ENCODE assay signal across 8 cellular contexts in genomic region chr1:151613275-151613867, GRCh38. TPM values are rescaled to one million over a fixed set of nuclear protein-coding genes. Genes with fewer than 3 reads are reported as not detected.
A peak's percentile ranks its signal among the peaks of the same experiment; 100 is the strongest.
DNase-seq lines count a peak whose midpoint lies in the region; ATAC-seq and TF ChIP-seq lines count a peak whose summit lies in the region.

No MANE protein-coding gene starts in this region.

- H3K9ac ChIP-seq in HCT116 (ENCODE audit: low read length) (peak overlapping the region; percentile 80), skeletal muscle tissue (ENCODE audit: low read depth in 1 of 3, low read length in 3 of 3) (peak overlapping the region; percentile 78 to 88 (median 86))

- H4K20me1 ChIP-seq in HCT116 (ENCODE audit: insufficient read depth) = no peaks in the 10 kb centered on the region

- H3K27me3 Mint-ChIP-seq in T-cell (peaks cover 0 to 1% of the 10 kb centered on the region in 2 donors), glutamatergic neuron (ENCODE audit: unreplicated experiment) (peaks cover 8% of the 10 kb centered on the region)

- H3K27ac ChIP-seq in HCT116 (ENCODE audit: low read depth, low read length) = no peak overlapping the region
- no peak overlapping the region for H3K27ac ChIP-seq in skeletal muscle tissue (ENCODE audit: low read depth, low read length)

- H3K4me3 ChIP-seq in HCT116 (replicated peaks in 1 of 2; ENCODE audit: low read depth in 1 of 2, low read length in 2 of 2) = peak overlapping the region; percentile 76 to 79
- H3K4me3 ChIP-seq in skeletal muscle tissue (ENCODE audit: low read length in 3 of 3) = peak overlapping the region; percentile 84 to 93 (median 91)

- H3K4me1 Mint-ChIP-seq in T-cell (peaks cover 40 to 56% (median 53%) of the 10 kb centered on the region in 3 donors), glutamatergic neuron (ENCODE audit: low read depth, unreplicated experiment) (peaks cover 11% of the 10 kb centered on the region)

- H3K9me2 ChIP-seq in HCT116 (ENCODE audit: insufficient read depth) = no peaks in the 10 kb centered on the region

- no TSS peak for BruUV-seq in HCT116 (replicated peaks; lab: Mats Ljungman, UMichigan)

- CTCF ChIA-PET in HCT116 (lab: Charles Lee) = no interaction called here
- CTCF ChIA-PET in T-cell (lab: Charles Lee) = no interaction called here

- ATAC-seq in HCT116 = no peak
- no peak for ATAC-seq in T-cell (replicated peaks in 1 of 4)
- no peak for ATAC-seq in HG02970 (IDR thresholded peaks at IDR 0.05; ENCODE audit: low FRiP score, unreplicated experiment)
- ATAC-seq in HG03280 (IDR thresholded peaks at IDR 0.05; ENCODE audit: unreplicated experiment) = no peak

- RAD21 ChIA-PET in HCT116 (lab: Charles Lee; ENCODE audit: low non-redundant PET in 1 of 2, low total read pairs in 2 of 2, uncharacterized antibody in 2 of 2, unreplicated experiment in 2 of 2) = no interaction called here

- H3K9me3 Mint-ChIP-seq in T-cell = no peaks in the 10 kb centered on the region
- peaks cover 11% of the 10 kb centered on the region for H3K9me3 Mint-ChIP-seq in glutamatergic neuron (ENCODE audit: unreplicated experiment)

- no peak for TF ChIP-seq RAD21 in HCT116 (IDR thresholded peaks at IDR 0.05; ENCODE audit: low read depth)

- H3K27me3 ChIP-seq in HCT116 (ENCODE audit: insufficient read depth, low read length) (no peaks in the 10 kb centered on the region), skeletal muscle tissue (ENCODE audit: control insufficient read depth in 3 of 3, insufficient read depth in 3 of 3, low read length in 3 of 3) (no peaks in the 10 kb centered on the region)

- peak overlapping the region; percentile 79 for H3K4me2 ChIP-seq in HCT116 (ENCODE audit: low read length)

- peak overlapping the region; percentile 91 to 94 (median 92) for H3K4me3 Mint-ChIP-seq in T-cell
- H3K4me3 Mint-ChIP-seq in glutamatergic neuron (ENCODE audit: unreplicated experiment) = peak overlapping the region; percentile 100

- no peak for TF ChIP-seq POLR2A in HCT116 (IDR thresholded peaks at IDR 0.05; ENCODE audit: borderline replicate concordance, extremely low read depth, insufficient read depth, insufficient read length)

- no peak overlapping the region for H2AFZ ChIP-seq in HCT116 (ENCODE audit: low read depth, low read length, poor library complexity, severe bottlenecking)

- H3K36me3 Mint-ChIP-seq in T-cell (peaks cover 3% of the 10 kb centered on the region), glutamatergic neuron (ENCODE audit: unreplicated experiment) (no peaks in the 10 kb centered on the region)

- peaks cover 50% of the 10 kb centered on the region for H3K79me2 ChIP-seq in HCT116 (ENCODE audit: insufficient read depth, low read length)

- H3K27ac Mint-ChIP-seq in T-cell (peak overlapping the region; percentile 75 to 90), glutamatergic neuron (ENCODE audit: unreplicated experiment) (peak overlapping the region; percentile 97)

- TF ChIP-seq CTCF in HCT116 (IDR thresholded peaks at IDR 0.05 in 2 of 3, conservative IDR thresholded peaks at IDR 0.05 in 1 of 3; ENCODE audit: borderline replicate concordance in 1 of 3, insufficient read depth in 1 of 3, low read depth in 2 of 3, low read length in 2 of 3) = no peak
- no peak for TF ChIP-seq CTCF in glutamatergic neuron (IDR thresholded peaks at IDR 0.05; ENCODE audit: partially characterized antibody, unreplicated experiment)

- POLR2A ChIA-PET in HCT116 (lab: Charles Lee) (no interaction called here), T-cell (lab: Charles Lee) (no interaction called here)

- no peaks in the 10 kb centered on the region for H3K9me3 ChIP-seq in HCT116 (ENCODE audit: control insufficient read depth in 1 of 2, insufficient read depth in 1 of 2, low read depth in 1 of 2, low read length in 2 of 2)
- no peaks in the 10 kb centered on the region for H3K9me3 ChIP-seq in skeletal muscle tissue (ENCODE audit: control insufficient read depth in 3 of 3, low read length in 3 of 3)

- H3K4me1 ChIP-seq in HCT116 (ENCODE audit: control insufficient read depth in 1 of 2, insufficient read depth in 2 of 2, low read length in 2 of 2) (peaks cover 8 to 41% of the 10 kb centered on the region in 2 experiments; a peak in 3 of 4 replicates), skeletal muscle tissue (ENCODE audit: control insufficient read depth in 3 of 3, insufficient read depth in 3 of 3, low read length in 3 of 3) (peaks cover 12 to 21% (median 13%) of the 10 kb centered on the region in 3 donors)

- H3K36me3 ChIP-seq in HCT116 (ENCODE audit: control insufficient read depth in 1 of 2, insufficient read depth in 2 of 2, low read length in 2 of 2) (0 out of 4 replicates have a peak, but pooled peaks cover 0 to 2% of the 10 kb centered on the region in 2 experiments), skeletal muscle tissue (ENCODE audit: control insufficient read depth in 3 of 3, insufficient read depth in 3 of 3, low read length in 3 of 3) (peaks cover 0 to 3% (median 3%) of the 10 kb centered on the region in 3 donors)

- intact Hi-C loops in HCT116 (cut with micrococcal nuclease) = no loop called here

- no peak for DNase-seq in HCT116 (ENCODE audit: low read depth, low spot score)
- DNase-seq in T-cell = no peak
- DNase-seq in glutamatergic neuron = no peak
- no peak for DNase-seq in NCI-H345 (lab: John Stamatoyannopoulos, UW)
- DNase-seq in GDM1 (lab: John Stamatoyannopoulos, UW) = no peak

TF ChIP-seq in HCT116, 20 proteins besides CTCF, POLR2A, EP300 and RAD21:
- TF ChIP-seq ZBTB33 (IDR thresholded peaks at IDR 0.05; ENCODE audit: extremely low read depth, insufficient replicate concordance, low read length) (no peak), CEBPB (IDR thresholded peaks at IDR 0.05; ENCODE audit: low read depth) (no peak), JUND (IDR thresholded peaks at IDR 0.05) (no peak), ELF1 (IDR thresholded peaks at IDR 0.05; ENCODE audit: borderline replicate concordance, low read depth) (no peak), SP1 (IDR thresholded peaks at IDR 0.05; ENCODE audit: low read depth) (no peak), ZNF274 (IDR thresholded peaks at IDR 0.05; ENCODE audit: low read depth, low read length) (no peak), REST (IDR thresholded peaks at IDR 0.05; ENCODE audit: low read depth) (no peak), ZFX (IDR thresholded peaks at IDR 0.05) (no peak), EGR1 (IDR thresholded peaks at IDR 0.05; ENCODE audit: low read depth) (no peak), TCF7L2 (IDR thresholded peaks at IDR 0.05; ENCODE audit: borderline replicate concordance, extremely low read depth, insufficient read depth, insufficient read length) (no peak), EZH2 (IDR thresholded peaks at IDR 0.05) (no peak), EZH2phosphoT487 (IDR thresholded peaks at IDR 0.05; ENCODE audit: borderline replicate concordance) (no peak), ATF3 (IDR thresholded peaks at IDR 0.05) (no peak), SRF (IDR thresholded peaks at IDR 0.05; ENCODE audit: low read depth) (no peak), MAX (IDR thresholded peaks at IDR 0.05) (no peak)

RNA-seq across cellular contexts. Expression of gene SNX27, which starts 1.5 kb away (rescaled TPM):
- 42.2 TPM for total RNA-seq in HCT116 (2021; ENCODE audit: unreplicated experiment)
- 11.7 and 11.8 TPM in 2 replicates for polyA plus RNA-seq in HCT116 (2012)
- 10 to 100 TPM; 24.2 to 33.6 (median 31.6) TPM for total RNA-seq in T-cell
- total RNA-seq in glutamatergic neuron (ENCODE audit: unreplicated experiment) = 39.3 TPM
- 36.0 TPM for total RNA-seq in skeletal muscle tissue
